Comparison of ENCODE assay signal across 8 cellular contexts in the genomic region with DNA sequence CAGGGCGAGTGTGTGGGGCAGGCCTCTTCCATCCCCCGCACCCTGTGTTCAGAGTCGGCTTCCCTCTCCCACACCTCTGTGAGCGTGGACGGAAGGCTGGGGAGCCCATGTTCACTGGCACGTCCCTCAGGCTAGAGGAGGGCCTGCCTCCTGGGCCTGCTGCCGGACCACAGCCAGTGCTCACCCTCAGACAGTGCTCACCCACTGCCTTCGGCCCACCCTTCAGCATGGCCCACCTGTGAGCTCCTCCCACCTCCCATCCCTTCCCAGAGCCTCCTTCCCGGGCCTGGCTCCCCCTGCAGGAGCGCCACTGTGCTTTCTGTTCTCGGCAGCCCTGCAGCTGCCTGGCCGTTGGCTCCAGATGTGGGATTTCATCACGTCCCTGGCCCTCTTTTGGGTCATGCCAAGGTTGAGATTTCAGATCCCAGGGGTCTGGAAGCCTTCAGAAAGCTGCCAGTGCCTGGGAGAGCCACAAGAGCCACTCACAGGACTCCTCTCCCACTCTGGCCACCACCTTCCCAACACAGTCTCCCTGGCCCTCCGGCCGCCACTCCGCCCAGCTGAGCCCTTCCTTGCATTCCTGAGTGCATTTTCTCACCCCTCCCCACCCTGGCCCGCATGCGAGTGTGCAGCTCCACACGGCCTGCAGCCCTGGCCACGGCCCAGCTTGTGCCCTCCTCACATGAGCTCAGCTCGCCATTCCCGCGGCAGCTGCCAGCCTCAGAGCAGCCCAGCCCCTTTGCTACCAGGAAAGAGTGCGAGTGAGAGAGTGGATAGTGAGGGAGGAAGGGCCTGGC. TPM values are rescaled to one million over a fixed set of nuclear protein-coding genes. Genes with fewer than 3 reads are reported as not detected.
DNase-seq lines count a peak whose midpoint lies in the region; ATAC-seq and TF ChIP-seq lines count a peak whose summit lies in the region.

No MANE protein-coding gene starts in this region.

- DNase-seq in cerebellar cortex (ENCODE audit: low spot score) (peak; percentile 39), left kidney (ENCODE audit: low read depth, low spot score) (peak; percentile 53), NCI-H446 treated with DMSO at 0.1 percent for 48 hours (lab: John Stamatoyannopoulos, UW) (no peak), SHP77 treated with DMSO at 0.1 percent for 48 hours (lab: John Stamatoyannopoulos, UW) (no peak), NCI-H2171 treated with DMSO at 0.1 percent for 48 hours (lab: John Stamatoyannopoulos, UW) (no peak)

- peak; percentile 22 for TF ChIP-seq RAD21 in Ishikawa (IDR thresholded peaks at IDR 0.05; ENCODE audit: low read depth)

- H3K27ac ChIP-seq in temporal lobe (ENCODE audit: low read depth, low read length): peak overlapping the region; percentile 100

- TF ChIP-seq EP300 in Ishikawa (IDR thresholded peaks at IDR 0.05; ENCODE audit: borderline replicate concordance): peak; percentile 15

- no peak for ATAC-seq in GM19467 (IDR thresholded peaks at IDR 0.05; ENCODE audit: unreplicated experiment)

TF ChIP-seq in Ishikawa, 13 proteins besides CTCF, POLR2A, EP300 and RAD21:
- TF ChIP-seq FOXM1 (IDR thresholded peaks at IDR 0.05; ENCODE audit: borderline replicate concordance, low read depth) (no peak), TEAD4 (IDR thresholded peaks at IDR 0.05) (peak; percentile 84), NFIC (IDR thresholded peaks at IDR 0.05) (peak; percentile 64), TCF12 (IDR thresholded peaks at IDR 0.05; ENCODE audit: low read depth) (no peak; the same call in 1 of the 2 replicates), YY1 (IDR thresholded peaks at IDR 0.05; ENCODE audit: low read depth) (peak; percentile 35; the same call in 1 of the 2 replicates), TAF1 (IDR thresholded peaks at IDR 0.05; ENCODE audit: low read depth) (no peak)
- TF ChIP-seq, protein P1, sequence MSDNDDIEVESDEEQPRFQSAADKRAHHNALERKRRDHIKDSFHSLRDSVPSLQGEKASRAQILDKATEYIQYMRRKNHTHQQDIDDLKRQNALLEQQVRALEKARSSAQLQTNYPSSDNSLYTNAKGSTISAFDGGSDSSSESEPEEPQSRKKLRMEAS (IDR thresholded peaks at IDR 0.05): peak; percentile 76

RNA-seq across cellular contexts. Expression of a gene that starts 25.3 kb away (rescaled TPM):
- total RNA-seq in temporal lobe: 0.25 TPM

RNA-seq across cellular contexts. Expression of a gene that starts 54.4 kb away (rescaled TPM):
- 0.74 TPM for total RNA-seq in temporal lobe

Comparison
In these comparisons a context has a peak if more than half of its experiments do, and no peak if none do; other contexts are left out.
1. DNase-seq: peak in cerebellar cortex (single experiment) and left kidney (single experiment); none in NCI-H446 treated with DMSO at 0.1 percent for 48 hours (single experiment), SHP77 treated with DMSO at 0.1 percent for 48 hours (single experiment) and NCI-H2171 treated with DMSO at 0.1 percent for 48 hours (single experiment).